ENCODE assay signal across 10 cellular contexts in genomic region chr20:845967-846893, GRCh38. TPM values are rescaled to one million over a fixed set of nuclear protein-coding genes. Genes with fewer than 3 reads are reported as not detected.
DNase-seq lines count a peak whose midpoint lies in the region; ATAC-seq and TF ChIP-seq lines count a peak whose summit lies in the region.
"Had no signal": no experiment of that assay in that cellular context is flagged by ENCODE, and none has a peak within 500 bp of the region (broad histone marks: within the 10 kb centered on the region; RNA-seq: fewer than 3 reads in every experiment).

No MANE protein-coding gene starts in this region.

- no peak for TF ChIP-seq EP300 in transverse colon (IDR thresholded peaks at IDR 0.05; ENCODE audit: low read depth)

- no peak for TF ChIP-seq CTCF in transverse colon (IDR thresholded peaks at IDR 0.05)

- H3K27ac ChIP-seq in iPS-20b (ENCODE audit: low read length) (no peak overlapping the region), transverse colon (peak overlapping the region in 3 of 4 donors; percentile 11 to 62 (median 50))
- H3K27ac ChIP-seq: psoas muscle had no signal

- in situ Hi-C loops in transverse colon (cut with MboI; ENCODE audit: low pct_ligation_motif_present in 1 of 4, low pct_unique_long_range_greater_than_20kb in 1 of 4, low sequenced_read_pairs in 3 of 4) = loop anchor here in 1 of 4 donors (25.0 kb wide), 1 partner anchor 266 kb away; the partner anchor contains the start of gene PSMF1

- H3K36me3 ChIP-seq in iPS-20b (ENCODE audit: insufficient read depth, low read depth, low read length) (no peaks in the 10 kb centered on the region), transverse colon (no peaks in the 10 kb centered on the region)

- H3K9me3 ChIP-seq in iPS-20b (ENCODE audit: insufficient read depth, low read depth, low read length) (no peaks in the 10 kb centered on the region), transverse colon (no peaks in the 10 kb centered on the region)
- H3K9me3 ChIP-seq: psoas muscle had no signal

- peaks cover 9% of the 10 kb centered on the region; the same call in 1 of the 2 replicates for H3K4me1 ChIP-seq in iPS-20b (ENCODE audit: insufficient read depth, low read length)
- H3K4me1 ChIP-seq in transverse colon = peaks cover 9 to 40% (median 22%) of the 10 kb centered on the region in 4 donors

- H3K4me3 ChIP-seq in iPS-20b (ENCODE audit: low read length) = peak overlapping the region; percentile 73; the same call in 1 of the 2 replicates
- H3K4me3 ChIP-seq in transverse colon = peak overlapping the region in 1 of 4 donors; percentile 57

- ATAC-seq in Right ventricle myocardium superior (ENCODE audit: poor library complexity) = no peak
- ATAC-seq in GM18868 (IDR thresholded peaks at IDR 0.05; ENCODE audit: unreplicated experiment) = no peak
- ATAC-seq: psoas muscle had no signal

- no peak for TF ChIP-seq POLR2A in transverse colon (IDR thresholded peaks at IDR 0.05)

- intact Hi-C loops in Right ventricle myocardium superior (cut with DNase I) = no loop called here
- intact Hi-C loops in cardiac septum (cut with DNase I) = no loop called here
- intact Hi-C loops in transverse colon (cut with DNase I; ENCODE audit: low total_unique reads) = no loop called here

- 63 to 74% methylated on average over 2 to 11 of the region's 11 CpGs for WGBS in transverse colon (ENCODE audit: low coverage in 1 of 2), 2 donors

- DNase-seq in Right ventricle myocardium superior (peak; percentile 61), cardiac septum (ENCODE audit: low spot score) (no peak), UCSD-AML1 (lab: John Stamatoyannopoulos, UW; ENCODE audit: unreplicated experiment) (peak; percentile 63), transverse colon (no peak), iPS-NIHi11 (ENCODE audit: low spot score) (no peak)
- DNase-seq in effector CD8-positive, alpha-beta T cell (lab: John Stamatoyannopoulos, UW) = no peak
- DNase-seq: COR-L47 had no signal

- peaks cover 44% of the 10 kb centered on the region for H3K27me3 ChIP-seq in iPS-20b (ENCODE audit: insufficient read depth, low read length)
- H3K27me3 ChIP-seq in transverse colon = peaks cover 9% of the 10 kb centered on the region

- no peak overlapping the region for H3K9ac ChIP-seq in iPS-20b (ENCODE audit: low read depth, low read length)

RNA-seq across cellular contexts. Expression of gene FAM110A, which starts 12.7 kb away (rescaled TPM):
- total RNA-seq in Right ventricle myocardium superior (1.9 TPM), cardiac septum (1.8 TPM), transverse colon (10 to 100 TPM in 1 of 4 donors, 1 to 10 TPM in 3; 4.0 to 14.6 (median 6.9) TPM)

Comparison
In these comparisons a context has a peak if more than half of its experiments do, and no peak if none do; other contexts are left out.
1. DNase-seq: peak in Right ventricle myocardium superior (single experiment) and UCSD-AML1 (single experiment); none in cardiac septum (single experiment), transverse colon (single experiment), iPS-NIHi11 (single experiment) and effector CD8-positive, alpha-beta T cell (single experiment).